In genomic region chr18:702957-703659, GRCh38 we compare ENCODE assay signal across 7 cellular contexts. TPM values are rescaled to one million over a fixed set of nuclear protein-coding genes. Genes with fewer than 3 reads are reported as not detected.
DNase-seq lines count a peak whose midpoint lies in the region; TF ChIP-seq lines count a peak whose summit lies in the region.

No MANE protein-coding gene starts in this region.

- no peaks in the 10 kb centered on the region for H3K27me3 ChIP-seq in stomach
- H3K27me3 ChIP-seq in prostate gland (replicated peaks; ENCODE audit: insufficient read depth) = no peaks in the 10 kb centered on the region

- H3K36me3 ChIP-seq in stomach (peaks cover 0 to 42% (median 30%) of the 10 kb centered on the region in 4 donors), prostate gland (no peaks in the 10 kb centered on the region)

- H3K4me3 ChIP-seq in fibroblast of mammary gland (ENCODE audit: control insufficient read depth, low read depth, low read length) (no peak overlapping the region), stomach (no peak overlapping the region), prostate gland (no peak overlapping the region)

- H3K9me3 ChIP-seq in stomach = no peaks in the 10 kb centered on the region
- no peaks in the 10 kb centered on the region for H3K9me3 ChIP-seq in prostate gland

- TF ChIP-seq POLR2A in stomach (IDR thresholded peaks at IDR 0.05) (no peak), prostate gland (IDR thresholded peaks at IDR 0.05) (no peak)

- intact Hi-C loops in stomach (cut with DNase I; ENCODE audit: low total_unique reads) = no loop called here
- intact Hi-C loops in prostate gland (cut with DNase I) = no loop called here

- H3K4me1 ChIP-seq in stomach (peaks cover 0 to 19% (median 17%) of the 10 kb centered on the region in 4 donors), prostate gland (replicated peaks) (no peaks in the 10 kb centered on the region)

- TF ChIP-seq CTCF in fibroblast of mammary gland (conservative IDR thresholded peaks at IDR 0.05; ENCODE audit: control insufficient read depth, insufficient read depth, low read depth, low read length) (no peak), stomach (IDR thresholded peaks at IDR 0.05) (no peak), prostate gland (IDR thresholded peaks at IDR 0.05) (no peak)

- H3K27ac ChIP-seq in stomach (peak overlapping the region in 4 of 5 donors; percentile 36 to 77 (median 58)), prostate gland (no peak overlapping the region)

- no peak for TF ChIP-seq EP300 in stomach (IDR thresholded peaks at IDR 0.05)

- 42 to 61% (median 49%) methylated on average over 6 of the region's 6 CpGs for WGBS in stomach, 5 donors
- 50% methylated on average over 6 of the region's 6 CpGs for WGBS in prostate gland

- DNase-seq in HK-2 (ENCODE audit: unreplicated experiment) (peak; percentile 42), SW480 (ENCODE audit: low spot score) (peak; percentile 36), fibroblast of mammary gland (ENCODE audit: low read depth) (peak; percentile 97), stomach (peak; percentile 11), NCI-H2081 (lab: John Stamatoyannopoulos, UW) (no peak), prostate gland (ENCODE audit: low spot score) (no peak)
- no peak for DNase-seq in stimulated activated naive CD4-positive, alpha-beta T cell treated with Interleukin-2 at 50 U/mL for 16 hours (lab: John Stamatoyannopoulos, UW)

RNA-seq across cellular contexts. Expression of gene ENOSF1, which starts 9.3 kb away (rescaled TPM):
- total RNA-seq in stomach (100 to 1,000 TPM in 3 of 5 donors, 10 to 100 TPM in 2; 61.4 to 114 (median 106) TPM), prostate gland (100 to 1,000 TPM in 1 of 2 donors, 10 to 100 TPM in 1; 84.8 to 114 TPM)
- polyA plus RNA-seq in stomach = 10 to 100 TPM; 24.0 to 58.0 (median 31.8) TPM

RNA-seq across cellular contexts. Expression of gene TYMS, which starts 45.7 kb away (rescaled TPM):
- total RNA-seq in stomach (10 to 100 TPM in 1 of 5 donors, 1 to 10 TPM in 4; 1.2 to 17.1 (median 7.6) TPM), prostate gland (1 to 10 TPM; 8.2 to 9.6 TPM)
- 10 to 100 TPM in 2 of 3 donors, 1 to 10 TPM in 1; 5.3 to 17.0 (median 15.8) TPM for polyA plus RNA-seq in stomach

Comparison
In these comparisons a context has a peak if more than half of its experiments do, and no peak if none do; other contexts are left out.
1. DNase-seq: peak in HK-2 (single experiment), SW480 (single experiment), fibroblast of mammary gland (single experiment) and stomach (single experiment); none in NCI-H2081 (0 of 2), prostate gland (single experiment) and stimulated activated naive CD4-positive, alpha-beta T cell treated with Interleukin-2 at 50 U/mL for 16 hours (single experiment).
2. H3K27ac ChIP-seq: peak in stomach (4 of 5); none in prostate gland (0 of 2).